In the genomic region with DNA sequence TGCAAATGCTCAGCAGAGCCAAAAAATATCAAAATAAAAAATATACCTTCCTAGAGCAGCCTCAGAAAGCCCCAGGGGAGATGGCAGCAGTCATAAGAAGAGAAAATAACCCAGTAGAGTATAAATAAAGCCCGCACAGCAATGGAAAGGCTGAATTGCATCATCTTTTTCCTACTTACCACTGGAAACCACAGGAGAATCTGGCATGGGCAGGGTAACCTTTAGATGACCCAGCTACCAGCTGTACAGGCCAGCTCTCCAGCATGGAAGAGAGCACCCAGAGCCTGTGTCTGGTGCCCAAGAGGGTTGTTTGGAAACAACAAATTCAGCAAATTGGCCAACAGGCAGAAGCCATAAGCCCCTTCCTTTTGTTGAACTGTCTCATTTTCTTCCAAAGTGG, we compare ENCODE assay signal across 15 cellular contexts.
DNase-seq lines count a peak whose midpoint lies in the region; TF ChIP-seq lines count a peak whose summit lies in the region.
"Had no signal": no experiment of that assay in that cellular context is flagged by ENCODE, and none has a peak within 500 bp of the region (broad histone marks: within the 10 kb centered on the region; RNA-seq: fewer than 3 reads in every experiment).

No MANE protein-coding gene starts in this region.

- H3K4me3 ChIP-seq in AG09309 (ENCODE audit: control insufficient read depth, low read depth, low read length) (no peak overlapping the region), fibroblast of the aortic adventitia (ENCODE audit: low read depth, low read length) (no peak overlapping the region), ascending aorta (no peak overlapping the region)

- H3K36me3 ChIP-seq in ascending aorta = no peaks in the 10 kb centered on the region

- no peaks in the 10 kb centered on the region for H3K9me3 ChIP-seq in ascending aorta

- H3K4me1 Mint-ChIP-seq in immature natural killer cell = no peaks in the 10 kb centered on the region

- intact Hi-C loops in ascending aorta (cut with DNase I) = no loop called here

- peaks cover 0 to 7% (median 0%) of the 10 kb centered on the region in 3 donors for H3K36me3 Mint-ChIP-seq in immature natural killer cell

- H3K27me3 Mint-ChIP-seq in immature natural killer cell (ENCODE audit: low read depth in 3 of 3) = peaks cover 0 to 3% (median 2%) of the 10 kb centered on the region in 3 donors

- TF ChIP-seq CTCF in AG09309 (IDR thresholded peaks at IDR 0.05; ENCODE audit: control insufficient read depth, insufficient read depth, low read depth, low read length, missing control alignments) (no peak), fibroblast of the aortic adventitia (IDR thresholded peaks at IDR 0.05; ENCODE audit: insufficient read depth, low read length) (no peak), ascending aorta (IDR thresholded peaks at IDR 0.05) (no peak)

- no peaks in the 10 kb centered on the region for H3K9me3 Mint-ChIP-seq in immature natural killer cell
- H3K9me3 Mint-ChIP-seq: H9 had no signal

- no peak overlapping the region for H3K27ac Mint-ChIP-seq in immature natural killer cell
- H3K27ac Mint-ChIP-seq: H9 had no signal

- DNase-seq in DMS 273 (lab: John Stamatoyannopoulos, UW; ENCODE audit: unreplicated experiment) (peak; percentile 36), DMS 273 treated with DMSO at 0.1 percent for 48 hours (lab: John Stamatoyannopoulos, UW) (no peak), AG09309 (ENCODE audit: low read depth) (peak; percentile 21), M059J (ENCODE audit: low read depth) (peak; percentile 64), fibroblast of the aortic adventitia (ENCODE audit: low read depth) (peak; percentile 2), NCI-H187 (lab: John Stamatoyannopoulos, UW) (no peak), ascending aorta (ENCODE audit: low spot score in 2 of 2) (no peak), immature natural killer cell (no peak)
- DNase-seq: H9, IMR-90, NCI-H146, NCI-H446 treated with DMSO at 0.1 percent for 48 hours, T-helper 1 cell had no signal

- no peaks in the 10 kb centered on the region for H3K4me1 ChIP-seq in ascending aorta

- no peaks in the 10 kb centered on the region for H3K27me3 ChIP-seq in ascending aorta

- H3K27ac ChIP-seq in ascending aorta = no peak overlapping the region
- H3K27ac ChIP-seq: 22Rv1, C4-2B had no signal

- no peak overlapping the region for H3K4me3 Mint-ChIP-seq in immature natural killer cell
- H3K4me3 Mint-ChIP-seq: H9 had no signal

Comparison
In these comparisons a context has a peak if more than half of its experiments do, and no peak if none do; other contexts are left out.
1. DNase-seq: peak in DMS 273 (single experiment), AG09309 (single experiment), M059J (single experiment) and fibroblast of the aortic adventitia (single experiment); none in DMS 273 treated with DMSO at 0.1 percent for 48 hours (single experiment), NCI-H187 (0 of 2), ascending aorta (0 of 2) and immature natural killer cell (0 of 3).